18 cellular contexts compared by ENCODE assay signal in the genomic region with DNA sequence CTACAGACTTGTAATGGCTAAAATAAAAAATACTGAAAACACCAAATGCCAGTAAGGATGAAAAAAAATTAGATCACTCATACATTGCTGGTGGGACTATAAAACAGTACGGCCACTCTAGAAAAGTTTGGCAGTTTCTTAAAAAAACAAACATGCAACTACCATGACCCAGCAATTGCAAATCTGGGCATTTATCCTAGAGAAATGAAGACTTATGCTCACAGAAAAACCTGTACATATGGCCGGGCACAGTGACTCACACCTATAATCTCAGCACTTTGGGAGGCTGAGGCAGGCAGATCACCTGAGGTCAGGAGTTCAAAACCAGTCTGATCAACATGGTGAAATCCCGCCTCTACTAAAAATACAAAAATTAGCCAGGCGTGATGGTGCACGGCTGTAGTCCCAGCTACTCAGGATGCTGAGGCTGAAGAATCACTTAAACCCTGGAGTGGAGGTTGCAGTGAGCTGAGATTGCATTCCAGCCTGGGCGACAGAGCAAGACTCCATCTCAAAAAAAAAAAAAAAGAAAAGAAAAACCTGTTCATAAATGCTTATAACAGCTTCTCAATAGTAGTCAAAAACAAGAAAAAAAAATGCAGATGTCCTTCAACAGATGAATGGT. TPM values are rescaled to one million over a fixed set of nuclear protein-coding genes. Genes with fewer than 3 reads are reported as not detected.
DNase-seq lines count a peak whose midpoint lies in the region; ATAC-seq and TF ChIP-seq lines count a peak whose summit lies in the region.
"Had no signal": no experiment of that assay in that cellular context is flagged by ENCODE, and none has a peak within 500 bp of the region (broad histone marks: within the 10 kb centered on the region; RNA-seq: fewer than 3 reads in every experiment).

No MANE protein-coding gene starts in this region.

- TF ChIP-seq CTCF in HEK293 (tag by site-specific recombination; IDR thresholded peaks at IDR 0.05): no peak
- no peak for TF ChIP-seq CTCF in fibroblast of lung (conservative IDR thresholded peaks at IDR 0.05 in 1 of 2, IDR thresholded peaks at IDR 0.05 in 1 of 2; ENCODE audit: low read depth in 1 of 2, low read length in 2 of 2)
- TF ChIP-seq CTCF in thyroid gland (IDR thresholded peaks at IDR 0.05): no peak
- no peak for TF ChIP-seq CTCF in lower leg skin (IDR thresholded peaks at IDR 0.05)

- no peak overlapping the region for H3K4me3 ChIP-seq in HEK293 (ENCODE audit: low read depth, low read length)
- H3K4me3 ChIP-seq in MG63: no peak overlapping the region
- no peak overlapping the region for H3K4me3 ChIP-seq in fibroblast of lung (replicated peaks in 1 of 4; ENCODE audit: control extremely low read depth in 1 of 4, insufficient read depth in 1 of 4, low read depth in 3 of 4, low read length in 4 of 4)
- H3K4me3 ChIP-seq in thyroid gland (replicated peaks in 1 of 3): no peak overlapping the region
- H3K4me3 ChIP-seq in lower leg skin (ENCODE audit: low read depth, poor library complexity, severe bottlenecking): no peak overlapping the region
- H3K4me3 ChIP-seq: GM12878, GM23338 had no signal

- POLR2A ChIA-PET in HEK293 (lab: Yijun Ruan, JAX): no interaction called here

- peaks cover 11% of the 10 kb centered on the region for H3K4me1 Mint-ChIP-seq in activated T-cell treated with anti-CD3 and anti-CD28 coated beads, Interleukin-2, amount 50 U/mL, for 72 hours (ENCODE audit: low read depth)

- H3K27me3 Mint-ChIP-seq in activated T-cell treated with anti-CD3 and anti-CD28 coated beads, Interleukin-2, amount 50 U/mL, for 72 hours (ENCODE audit: low read depth): no peaks in the 10 kb centered on the region
- H3K27me3 Mint-ChIP-seq: CD4-positive, alpha-beta memory T cell had no signal

- H3K4me2 ChIP-seq in fibroblast of lung (ENCODE audit: extremely low read depth, insufficient read depth, low read length): no peak overlapping the region
- H3K4me2 ChIP-seq: GM23338 had no signal

- no peaks in the 10 kb centered on the region for H4K20me1 ChIP-seq in fibroblast of lung (ENCODE audit: control insufficient read depth, extremely low read depth, insufficient read depth, low read length)

- no peak for TF ChIP-seq POLR2A in thyroid gland (IDR thresholded peaks at IDR 0.05)
- TF ChIP-seq POLR2A in lower leg skin (IDR thresholded peaks at IDR 0.05): no peak

- H3K4me1 ChIP-seq in HEK293 (ENCODE audit: control insufficient read depth, insufficient read depth, low read length) (no peaks in the 10 kb centered on the region), fibroblast of lung (ENCODE audit: control insufficient read depth, extremely low read depth, insufficient read depth, low read length) (peaks cover 2% of the 10 kb centered on the region), thyroid gland (peaks cover 16 to 28% of the 10 kb centered on the region in 2 donors)

- H3K4me3 Mint-ChIP-seq in activated T-cell treated with anti-CD3 and anti-CD28 coated beads, Interleukin-2, amount 50 U/mL, for 72 hours: no peak overlapping the region
- H3K4me3 Mint-ChIP-seq: CD4-positive, alpha-beta memory T cell; GM23338; H9 had no signal

- no peaks in the 10 kb centered on the region for H3K9me3 Mint-ChIP-seq in activated T-cell treated with anti-CD3 and anti-CD28 coated beads, Interleukin-2, amount 50 U/mL, for 72 hours
- H3K9me3 Mint-ChIP-seq: CD4-positive, alpha-beta memory T cell; GM23338; H9 had no signal

- H3K9me3 ChIP-seq in HEK293 (ENCODE audit: control insufficient read depth, insufficient read depth, low read depth, low read length): no peaks in the 10 kb centered on the region
- no peaks in the 10 kb centered on the region for H3K9me3 ChIP-seq in MG63
- H3K9me3 ChIP-seq in fibroblast of lung (ENCODE audit: control insufficient read depth, insufficient read depth, low read depth, low read length): no peaks in the 10 kb centered on the region
- no peaks in the 10 kb centered on the region for H3K9me3 ChIP-seq in thyroid gland

- DNase-seq in MG63 (peak; percentile 60), fibroblast of lung (ENCODE audit: low read depth in 2 of 2) (peak; percentile 28 to 49), thyroid gland (peak; percentile 64 to 66), lower leg skin (ENCODE audit: low spot score in 2 of 2) (no peak), HCEC 1CT (no peak)
- no peak for DNase-seq in activated T-cell treated with anti-CD3 and anti-CD28 coated beads, Interleukin-2, amount 50 U/mL, for 72 hours
- DNase-seq: C1 segment of cervical spinal cord; CD4-positive, alpha-beta memory T cell; COR-L47; DMS153; DND-41; EL; GDM1; H9 had no signal

- WGBS in thyroid gland, 2 donors: 45 to 65% methylated on average over 6 of the region's 6 CpGs
- 88 to 89% methylated on average over 6 of the region's 6 CpGs for WGBS in lower leg skin, 2 donors

- H3K9ac ChIP-seq in fibroblast of lung (ENCODE audit: insufficient read depth, low read length): no peak overlapping the region

- CTCF ChIA-PET in HEK293 (lab: Yijun Ruan, JAX): no interaction called here

- H3K27me3 ChIP-seq in MG63 (no peaks in the 10 kb centered on the region), fibroblast of lung (ENCODE audit: control insufficient read depth, insufficient read depth, low read length) (no peaks in the 10 kb centered on the region), thyroid gland (no peaks in the 10 kb centered on the region)

- H3K36me3 ChIP-seq in HEK293 (ENCODE audit: control insufficient read depth in 2 of 2, insufficient read depth in 1 of 2, low read length in 2 of 2): peaks cover 23 to 54% of the 10 kb centered on the region in 2 experiments
- peaks cover 56% of the 10 kb centered on the region for H3K36me3 ChIP-seq in MG63
- peaks cover 4% of the 10 kb centered on the region for H3K36me3 ChIP-seq in fibroblast of lung (ENCODE audit: control insufficient read depth, insufficient read depth, low read length)
- peaks cover 0 to 3% of the 10 kb centered on the region in 2 donors for H3K36me3 ChIP-seq in thyroid gland

- H3K27ac ChIP-seq in HEK293 (ENCODE audit: extremely low read depth, low read depth, low read length): no peak overlapping the region
- H3K27ac ChIP-seq in fibroblast of lung (ENCODE audit: insufficient read depth, low read length): no peak overlapping the region
- peak overlapping the region in 1 of 3 donors; percentile 30 for H3K27ac ChIP-seq in thyroid gland

- H3K36me3 Mint-ChIP-seq in activated T-cell treated with anti-CD3 and anti-CD28 coated beads, Interleukin-2, amount 50 U/mL, for 72 hours (ENCODE audit: insufficient read depth in 2 of 2): peaks cover 0 to 3% of the 10 kb centered on the region in 2 donors

- intact Hi-C loops in thyroid gland (cut with DNase I): no loop called here
- intact Hi-C loops in lower leg skin (cut with DNase I; ENCODE audit: low total_unique reads): no loop called here

- ATAC-seq in GM18867 (IDR thresholded peaks at IDR 0.05; ENCODE audit: unreplicated experiment): no peak
- ATAC-seq in activated T-cell treated with anti-CD3 and anti-CD28 coated beads, Interleukin-2, amount 50 U/mL, for 72 hours (replicated peaks in 1 of 2): no peak
- ATAC-seq: GM12878, GM23338 had no signal

- H3K27ac Mint-ChIP-seq in activated T-cell treated with anti-CD3 and anti-CD28 coated beads, Interleukin-2, amount 50 U/mL, for 72 hours: no peak overlapping the region
- H3K27ac Mint-ChIP-seq: GM23338 had no signal

- H3K79me2 ChIP-seq in fibroblast of lung (ENCODE audit: control insufficient read depth, insufficient read depth, low read length): peaks cover 7% of the 10 kb centered on the region

- H2AFZ ChIP-seq in fibroblast of lung (ENCODE audit: low read length): no peak overlapping the region
- H2AFZ ChIP-seq: GM23338 had no signal

TF ChIP-seq in HEK293, 187 proteins besides CTCF, POLR2A, EP300 and RAD21:
- TF ChIP-seq, protein P1, sequence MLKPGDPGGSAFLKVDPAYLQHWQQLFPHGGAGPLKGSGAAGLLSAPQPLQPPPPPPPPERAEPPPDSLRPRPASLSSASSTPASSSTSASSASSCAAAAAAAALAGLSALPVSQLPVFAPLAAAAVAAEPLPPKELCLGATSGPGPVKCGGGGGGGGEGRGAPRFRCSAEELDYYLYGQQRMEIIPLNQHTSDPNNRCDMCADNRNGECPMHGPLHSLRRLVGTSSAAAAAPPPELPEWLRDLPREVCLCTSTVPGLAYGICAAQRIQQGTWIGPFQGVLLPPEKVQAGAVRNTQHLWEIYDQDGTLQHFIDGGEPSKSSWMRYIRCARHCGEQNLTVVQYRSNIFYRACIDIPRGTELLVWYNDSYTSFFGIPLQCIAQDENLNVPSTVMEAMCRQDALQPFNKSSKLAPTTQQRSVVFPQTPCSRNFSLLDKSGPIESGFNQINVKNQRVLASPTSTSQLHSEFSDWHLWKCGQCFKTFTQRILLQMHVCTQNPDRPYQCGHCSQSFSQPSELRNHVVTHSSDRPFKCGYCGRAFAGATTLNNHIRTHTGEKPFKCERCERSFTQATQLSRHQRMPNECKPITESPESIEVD (tag by site-specific recombination; IDR thresholded peaks at IDR 0.05): peak; percentile 21; the same call in 1 of the 2 replicates
- no peak for TF ChIP-seq ZNF623 (tag by site-specific recombination; IDR thresholded peaks at IDR 0.05)

RNA-seq across cellular contexts. Expression of a gene that starts 5.6 kb away (rescaled TPM):
- 45.8 and 52.6 TPM in 2 replicates for total RNA-seq in MG63 (2014; rRNA removed; shearing (Covaris generic); ENCODE audit: low replicate concordance)
- total RNA-seq in fibroblast of lung (79.9 and 132 TPM in 2 replicates), thyroid gland (10 to 100 TPM; 46.4 to 98.0 (median 72.7) TPM), lower leg skin (10 to 100 TPM; 13.0 to 17.9 (median 16.9) TPM)
- 38.8 and 39.8 TPM in 2 replicates for polyA plus RNA-seq in fibroblast of lung
- 26.1 and 26.6 TPM in 2 replicates for polyA plus RNA-seq in fibroblast of lung (2012)
- polyA minus RNA-seq in fibroblast of lung (ENCODE audit: low replicate concordance): 52.3 and 109 TPM in 2 replicates
- 10 to 100 TPM; 33.2 to 35.0 TPM for total RNA-seq in activated T-cell treated with anti-CD3 and anti-CD28 coated beads, Interleukin-2, amount 50 U/mL, for 72 hours

RNA-seq across cellular contexts. Expression of a gene that starts 30.0 kb away (rescaled TPM):
- total RNA-seq in MG63 (2014; rRNA removed; shearing (Covaris generic); ENCODE audit: low replicate concordance): 0.74 and 2.3 TPM in 2 replicates
- total RNA-seq in fibroblast of lung (70.4 and 201 TPM in 2 replicates), thyroid gland (10 to 100 TPM; 12.4 to 27.1 (median 17.2) TPM), lower leg skin (1 to 10 TPM; 2.3 to 6.7 (median 3.8) TPM)
- 51.2 and 66.1 TPM in 2 replicates for polyA plus RNA-seq in fibroblast of lung
- polyA plus RNA-seq in fibroblast of lung (2012): 97.9 and 99.1 TPM in 2 replicates
- 385 and 456 TPM in 2 replicates for polyA minus RNA-seq in fibroblast of lung (ENCODE audit: low replicate concordance)
- 1 to 10 TPM in 1 of 2 donors, under 1 TPM in 1; 0.82 to 1.8 TPM for total RNA-seq in activated T-cell treated with anti-CD3 and anti-CD28 coated beads, Interleukin-2, amount 50 U/mL, for 72 hours

Comparison
In these comparisons a context has a peak if more than half of its experiments do, and no peak if none do; other contexts are left out.
1. DNase-seq: peak in MG63 (single experiment), fibroblast of lung (2 of 2) and thyroid gland (2 of 2); none in lower leg skin (0 of 2), HCEC 1CT (single experiment) and activated T-cell treated with anti-CD3 and anti-CD28 coated beads, Interleukin-2, amount 50 U/mL, for 72 hours (0 of 2).